In the genomic region with DNA sequence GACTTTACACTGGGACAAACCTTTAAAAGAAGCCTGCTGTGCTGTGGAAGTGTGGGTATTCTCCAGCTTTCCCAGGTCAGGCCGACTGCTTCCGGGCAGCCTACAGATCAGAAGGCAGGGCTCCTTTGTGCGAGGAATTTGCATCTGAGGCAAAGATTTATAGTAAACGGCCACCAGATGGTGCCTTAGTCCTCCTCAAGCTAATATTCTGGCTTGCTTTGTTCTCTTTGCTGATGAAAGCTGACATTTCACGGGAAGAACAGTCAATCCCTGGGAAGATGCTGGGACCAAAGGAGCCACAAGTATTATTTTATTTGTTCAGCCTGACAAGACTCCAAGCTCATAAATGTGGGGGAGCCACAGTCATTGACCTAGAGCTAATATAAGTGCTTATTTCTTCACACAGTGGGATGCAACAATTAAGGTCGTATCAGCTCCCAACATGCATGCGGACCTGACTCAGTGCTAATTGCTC, we compare ENCODE assay signal across 8 cellular contexts.
A peak's percentile ranks its signal among the peaks of the same experiment; 100 is the strongest.
DNase-seq lines count a peak whose midpoint lies in the region; ATAC-seq and TF ChIP-seq lines count a peak whose summit lies in the region.

No MANE protein-coding gene starts in this region.

- intact Hi-C loops in activated CD4-positive, alpha-beta T cell treated with anti-CD3 and anti-CD28 coated beads, Interleukin-2, amount 10 ng/mL, durations not matched to agents 24 days and 14 days (cut with micrococcal nuclease): loop anchor here (1.0 kb wide), 1 partner anchor 45 kb away; no protein-coding TSS in a partner anchor

- POLR2A ChIA-PET in CD8-positive, alpha-beta memory T cell (lab: Charles Lee): interaction anchor here (0.6 to 1.0 kb wide), 3 partner anchors 32 to 537 kb away, joined by 3 to 11 read pairs (median 5); no protein-coding TSS in a partner anchor

- no peaks in the 10 kb centered on the region for H3K9me3 ChIP-seq in CD8-positive, alpha-beta memory T cell (ENCODE audit: low read length)
- no peaks in the 10 kb centered on the region for H3K9me3 ChIP-seq in endodermal cell (ENCODE audit: control insufficient read depth, low read length)

- peak; percentile 79 for TF ChIP-seq CTCF in endodermal cell (conservative IDR thresholded peaks at IDR 0.05)

- H3K27me3 ChIP-seq in CD8-positive, alpha-beta memory T cell (ENCODE audit: insufficient read depth, low read length, poor library complexity, severe bottlenecking): no peaks in the 10 kb centered on the region
- no peaks in the 10 kb centered on the region for H3K27me3 ChIP-seq in endodermal cell (ENCODE audit: control insufficient read depth, insufficient read depth, low read length, poor library complexity, severe bottlenecking)

- no peak overlapping the region for H3K9ac ChIP-seq in endodermal cell (ENCODE audit: extremely low read depth, low read length, poor library complexity, severe bottlenecking)

- H3K4me3 ChIP-seq in CD8-positive, alpha-beta memory T cell (ENCODE audit: low read length): no peak overlapping the region
- H3K4me3 ChIP-seq in endodermal cell (ENCODE audit: low read length): no peak overlapping the region

- DNase-seq in CD8-positive, alpha-beta memory T cell: peak in 4 of 5 donors; percentile 22 to 59 (median 48)
- peak; percentile 88 for DNase-seq in NCI-H510A treated with DMSO at 0.1 percent for 48 hours (lab: John Stamatoyannopoulos, UW)
- DNase-seq in activated CD4-positive, alpha-beta T cell treated with anti-CD3 and anti-CD28 coated beads, Interleukin-2, amount 10 ng/mL, durations not matched to agents 24 days and 14 days: peak; percentile 82
- peak; percentile 91 for DNase-seq in endodermal cell
- DNase-seq in memory B cell (ENCODE audit: low spot score in 2 of 2): peak; percentile 50 to 51

- peaks cover 41% of the 10 kb centered on the region for H3K4me1 ChIP-seq in CD8-positive, alpha-beta memory T cell (ENCODE audit: insufficient read depth, low read length)
- no peaks in the 10 kb centered on the region for H3K4me1 ChIP-seq in endodermal cell (ENCODE audit: control insufficient read depth, insufficient read depth, low read length)

- H3K9me3 Mint-ChIP-seq in CD8-positive, alpha-beta memory T cell: no peaks in the 10 kb centered on the region
- peaks cover 4% of the 10 kb centered on the region for H3K9me3 Mint-ChIP-seq in activated CD4-positive, alpha-beta T cell treated with anti-CD3 and anti-CD28 coated beads, Interleukin-2, amount 10 ng/mL, durations not matched to agents 24 days and 14 days
- H3K9me3 Mint-ChIP-seq in endodermal cell (no peaks in the 10 kb centered on the region), memory B cell (no peaks in the 10 kb centered on the region)
- H3K9me3 Mint-ChIP-seq in stimulated activated memory B cell treated with anti-CD40 and anti-IgM and Interleukin-4, amounts not matched to agents 10 μg/mL and 1 μg/mL and 100 μg/mL, for 72 hours: no peaks in the 10 kb centered on the region

- H3K36me3 Mint-ChIP-seq in CD8-positive, alpha-beta memory T cell: no peaks in the 10 kb centered on the region
- no peaks in the 10 kb centered on the region for H3K36me3 Mint-ChIP-seq in activated CD4-positive, alpha-beta T cell treated with anti-CD3 and anti-CD28 coated beads, Interleukin-2, amount 10 ng/mL, durations not matched to agents 24 days and 14 days (ENCODE audit: low read depth)
- H3K36me3 Mint-ChIP-seq in endodermal cell (ENCODE audit: low read depth) (no peaks in the 10 kb centered on the region), memory B cell (no peaks in the 10 kb centered on the region)
- H3K36me3 Mint-ChIP-seq in stimulated activated memory B cell treated with anti-CD40 and anti-IgM and Interleukin-4, amounts not matched to agents 10 μg/mL and 1 μg/mL and 100 μg/mL, for 72 hours: no peaks in the 10 kb centered on the region

- H3K27ac Mint-ChIP-seq in CD8-positive, alpha-beta memory T cell: peak overlapping the region in 3 of 8 donors; percentile 43 to 84 (median 71)
- H3K27ac Mint-ChIP-seq in activated CD4-positive, alpha-beta T cell treated with anti-CD3 and anti-CD28 coated beads, Interleukin-2, amount 10 ng/mL, durations not matched to agents 24 days and 14 days: no peak overlapping the region
- H3K27ac Mint-ChIP-seq in endodermal cell: peak overlapping the region; percentile 84
- peak overlapping the region; percentile 82 for H3K27ac Mint-ChIP-seq in memory B cell
- H3K27ac Mint-ChIP-seq in stimulated activated memory B cell treated with anti-CD40 and anti-IgM and Interleukin-4, amounts not matched to agents 10 μg/mL and 1 μg/mL and 100 μg/mL, for 72 hours: peak overlapping the region; percentile 73

- CTCF ChIA-PET in CD8-positive, alpha-beta memory T cell (lab: Charles Lee): interaction anchor here (0.6 to 8.1 kb wide), 18 partner anchors 8 to 561 kb away, joined by 3 to 236 read pairs (median 4); partner anchors contain the start of genes ARFIP1, MND1 and TIGD4

- H3K27me3 Mint-ChIP-seq in CD8-positive, alpha-beta memory T cell: peaks cover 10 to 30% of the 10 kb centered on the region in 2 donors
- peaks cover 25% of the 10 kb centered on the region for H3K27me3 Mint-ChIP-seq in activated CD4-positive, alpha-beta T cell treated with anti-CD3 and anti-CD28 coated beads, Interleukin-2, amount 10 ng/mL, durations not matched to agents 24 days and 14 days
- H3K27me3 Mint-ChIP-seq in endodermal cell (ENCODE audit: insufficient read depth) (peaks cover 3% of the 10 kb centered on the region), memory B cell (peaks cover 1% of the 10 kb centered on the region)
- no peaks in the 10 kb centered on the region for H3K27me3 Mint-ChIP-seq in stimulated activated memory B cell treated with anti-CD40 and anti-IgM and Interleukin-4, amounts not matched to agents 10 μg/mL and 1 μg/mL and 100 μg/mL, for 72 hours

- H3K36me3 ChIP-seq in CD8-positive, alpha-beta memory T cell (ENCODE audit: insufficient read depth, low read length): no peaks in the 10 kb centered on the region
- H3K36me3 ChIP-seq in endodermal cell (ENCODE audit: control insufficient read depth, insufficient read depth, low read length): no peaks in the 10 kb centered on the region

- peak overlapping the region in 6 of 7 donors; percentile 35 to 76 (median 54) for H3K4me3 Mint-ChIP-seq in CD8-positive, alpha-beta memory T cell
- peak overlapping the region; percentile 24 for H3K4me3 Mint-ChIP-seq in activated CD4-positive, alpha-beta T cell treated with anti-CD3 and anti-CD28 coated beads, Interleukin-2, amount 10 ng/mL, durations not matched to agents 24 days and 14 days
- H3K4me3 Mint-ChIP-seq in endodermal cell (no peak overlapping the region), memory B cell (peak overlapping the region; percentile 64)
- H3K4me3 Mint-ChIP-seq in stimulated activated memory B cell treated with anti-CD40 and anti-IgM and Interleukin-4, amounts not matched to agents 10 μg/mL and 1 μg/mL and 100 μg/mL, for 72 hours: peak overlapping the region; percentile 35

- peak; percentile 71 for ATAC-seq in GM19397 (IDR thresholded peaks at IDR 0.05; ENCODE audit: unreplicated experiment)
- ATAC-seq in HG03521 (IDR thresholded peaks at IDR 0.05; ENCODE audit: unreplicated experiment): peak; percentile 71
- peak; percentile 69 for ATAC-seq in memory B cell (ENCODE audit: low read depth)
- ATAC-seq in stimulated activated memory B cell treated with anti-CD40 and anti-IgM and Interleukin-4, amounts not matched to agents 10 μg/mL and 1 μg/mL and 100 μg/mL, for 72 hours: peak; percentile 57

- H3K27ac ChIP-seq in CD8-positive, alpha-beta memory T cell (ENCODE audit: low read depth, low read length): no peak overlapping the region
- H3K27ac ChIP-seq in endodermal cell (ENCODE audit: low read depth, low read length): peak overlapping the region; percentile 87

- WGBS in endodermal cell (ENCODE audit: insufficient coverage in 1 of 2, insufficient read length in 1 of 2), 2 experiments: 17 to 21% methylated on average over 6 to 7 of the region's 7 CpGs

- peaks cover 22 to 43% (median 30%) of the 10 kb centered on the region in 3 donors for H3K4me1 Mint-ChIP-seq in CD8-positive, alpha-beta memory T cell
- peaks cover 17% of the 10 kb centered on the region for H3K4me1 Mint-ChIP-seq in activated CD4-positive, alpha-beta T cell treated with anti-CD3 and anti-CD28 coated beads, Interleukin-2, amount 10 ng/mL, durations not matched to agents 24 days and 14 days
- H3K4me1 Mint-ChIP-seq in endodermal cell (peaks cover 14% of the 10 kb centered on the region), memory B cell (peaks cover 19% of the 10 kb centered on the region)
- H3K4me1 Mint-ChIP-seq in stimulated activated memory B cell treated with anti-CD40 and anti-IgM and Interleukin-4, amounts not matched to agents 10 μg/mL and 1 μg/mL and 100 μg/mL, for 72 hours: peaks cover 31% of the 10 kb centered on the region
